14 cellular contexts compared by ENCODE assay signal in genomic region chrX:1244164-1245076, GRCh38. TPM values are rescaled to one million over a fixed set of nuclear protein-coding genes. Genes with fewer than 3 reads are reported as not detected.
A peak's percentile ranks its signal among the peaks of the same experiment; 100 is the strongest.
DNase-seq lines count a peak whose midpoint lies in the region; ATAC-seq and TF ChIP-seq lines count a peak whose summit lies in the region.
"Had no signal": no experiment of that assay in that cellular context is flagged by ENCODE, and none has a peak within 500 bp of the region (broad histone marks: within the 10 kb centered on the region; RNA-seq: fewer than 3 reads in every experiment).

No MANE protein-coding gene starts in this region.

- no peak for TF ChIP-seq POLR2A in upper lobe of left lung (IDR thresholded peaks at IDR 0.05)

- H4K20me1 ChIP-seq in PC-9 (ENCODE audit: insufficient read depth), result no peaks in the 10 kb centered on the region

- peak in 1 of 10 experiments; percentile 8 for DNase-seq in CD4-positive, alpha-beta T cell
- peak; percentile 44 for DNase-seq in GM10266 (ENCODE audit: extremely low spot score)
- DNase-seq in PC-9, result no peak
- peak; percentile 60 for DNase-seq in iPS-NIHi7 (ENCODE audit: extremely low spot score)
- no peak for DNase-seq in CD8-positive, alpha-beta memory T cell
- DNase-seq in upper lobe of left lung, result no peak
- DNase-seq: activated CD4-positive, alpha-beta T cell treated with anti-CD3 and anti-CD28 coated beads, Interleukin-2, amount 50 U/mL, for 4 hours; caudate nucleus; NCI-H526 treated with DMSO at 0.1 percent for 48 hours had no signal

- H3K4me1 ChIP-seq in PC-9 (replicated peaks; ENCODE audit: insufficient read depth) (peaks cover 20% of the 10 kb centered on the region), upper lobe of left lung (peaks cover 11 to 12% (median 12%) of the 10 kb centered on the region in 4 donors)
- peaks cover 8% of the 10 kb centered on the region for H3K4me1 ChIP-seq in CD8-positive, alpha-beta memory T cell (ENCODE audit: insufficient read depth, low read length)

- no peak overlapping the region for H3K4me3 Mint-ChIP-seq in CD4-positive, alpha-beta T cell
- peak overlapping the region in 1 of 7 donors; percentile 59 for H3K4me3 Mint-ChIP-seq in CD8-positive, alpha-beta memory T cell
- H3K4me3 Mint-ChIP-seq: natural killer cell treated with Interleukin-12 subunit alpha and Interleukin-12 subunit beta and Interleukin-15 and Interleukin-18, amount 100 ng/mL, for 72 hours had no signal

- H3K9me3 Mint-ChIP-seq in CD4-positive, alpha-beta T cell, result no peaks in the 10 kb centered on the region
- H3K9me3 Mint-ChIP-seq in CD8-positive, alpha-beta memory T cell, result no peaks in the 10 kb centered on the region
- H3K9me3 Mint-ChIP-seq: natural killer cell treated with Interleukin-12 subunit alpha and Interleukin-12 subunit beta and Interleukin-15 and Interleukin-18, amount 100 ng/mL, for 72 hours had no signal

- POLR2A ChIA-PET in CD4-positive, alpha-beta T cell (lab: Charles Lee), result no interaction called here
- POLR2A ChIA-PET in PC-9 (lab: Charles Lee; ENCODE audit: unreplicated experiment), result no interaction called here
- POLR2A ChIA-PET in CD8-positive, alpha-beta memory T cell (lab: Charles Lee), result no interaction called here

- TF ChIP-seq EP300 in upper lobe of left lung (IDR thresholded peaks at IDR 0.05), result no peak

- no peaks in the 10 kb centered on the region for H3K36me3 Mint-ChIP-seq in CD4-positive, alpha-beta T cell (ENCODE audit: low read depth)
- H3K36me3 Mint-ChIP-seq in CD8-positive, alpha-beta memory T cell, result no peaks in the 10 kb centered on the region
- H3K36me3 Mint-ChIP-seq: natural killer cell treated with Interleukin-12 subunit alpha and Interleukin-12 subunit beta and Interleukin-15 and Interleukin-18, amount 100 ng/mL, for 72 hours had no signal

- CTCF ChIA-PET in CD4-positive, alpha-beta T cell (lab: Charles Lee), result no interaction called here
- CTCF ChIA-PET in PC-9 (lab: Charles Lee), result no interaction called here
- CTCF ChIA-PET in CD8-positive, alpha-beta memory T cell (lab: Charles Lee), result no interaction called here

- no peak overlapping the region for H3K27ac ChIP-seq in CD4-positive, alpha-beta T cell (ENCODE audit: low read depth, low read length)
- peak overlapping the region; percentile 95; the same call in 1 of the 2 replicates for H3K27ac ChIP-seq in PC-9
- no peak overlapping the region for H3K27ac ChIP-seq in CD8-positive, alpha-beta memory T cell (ENCODE audit: low read depth, low read length)
- no peak overlapping the region for H3K27ac ChIP-seq in upper lobe of left lung

- peak overlapping the region; percentile 17 for H3K27ac Mint-ChIP-seq in CD4-positive, alpha-beta T cell
- H3K27ac Mint-ChIP-seq in CD8-positive, alpha-beta memory T cell, result no peak overlapping the region

- no peaks in the 10 kb centered on the region for H3K9me3 ChIP-seq in CD4-positive, alpha-beta T cell (ENCODE audit: control insufficient read depth, low read length)
- H3K9me3 ChIP-seq in PC-9 (ENCODE audit: insufficient read depth, low read depth) (no peaks in the 10 kb centered on the region), upper lobe of left lung (no peaks in the 10 kb centered on the region)
- H3K9me3 ChIP-seq in CD8-positive, alpha-beta memory T cell (ENCODE audit: low read length), result no peaks in the 10 kb centered on the region

- no peaks in the 10 kb centered on the region for H3K36me3 ChIP-seq in PC-9 (ENCODE audit: low read depth)
- no peaks in the 10 kb centered on the region for H3K36me3 ChIP-seq in CD8-positive, alpha-beta memory T cell (ENCODE audit: insufficient read depth, low read length)
- H3K36me3 ChIP-seq in upper lobe of left lung, result no peaks in the 10 kb centered on the region

- intact Hi-C loops in CD4-positive, alpha-beta T cell (cut with DNase I, micrococcal nuclease), result loop anchor here in 1 of 2 experiments (5.0 to 10.0 kb wide), 2 partner anchors 148 to 350 kb away; partner anchors contain the start of genes AKAP17A and SLC25A6
- intact Hi-C loops in PC-9 (cut with micrococcal nuclease; ENCODE audit: unreplicated experiment), result loop anchor here (5.0 kb wide), 3 partner anchors 78 to 338 kb away; partner anchors contain the start of gene SLC25A6

- WGBS in upper lobe of left lung, 2 donors, result 33 to 36% methylated on average over 9 of the region's 13 CpGs

- H3K4me2 ChIP-seq in PC-9, result no peak overlapping the region; the same call in 1 of the 2 replicates

- no peak overlapping the region for H2AFZ ChIP-seq in PC-9

- no peak overlapping the region for H3K4me3 ChIP-seq in PC-9
- H3K4me3 ChIP-seq in CD8-positive, alpha-beta memory T cell (ENCODE audit: low read length), result no peak overlapping the region
- no peak overlapping the region for H3K4me3 ChIP-seq in upper lobe of left lung

- no peaks in the 10 kb centered on the region for H3K79me2 ChIP-seq in PC-9 (ENCODE audit: low read depth)

- TF ChIP-seq CTCF in CD4-positive, alpha-beta T cell (IDR thresholded peaks at IDR 0.05), result no peak
- TF ChIP-seq CTCF in GM10266 (IDR thresholded peaks at IDR 0.05; ENCODE audit: control insufficient read depth, insufficient read depth, low read depth, missing control alignments) (peak; percentile 38), PC-9 (conservative IDR thresholded peaks at IDR 0.05) (peak; percentile 37; the same call in 1 of the 2 replicates), upper lobe of left lung (IDR thresholded peaks at IDR 0.05) (no peak)

- H3F3A ChIP-seq in PC-9 (ENCODE audit: insufficient read depth, low read depth), result peaks cover 27% of the 10 kb centered on the region

- ATAC-seq in CD4-positive, alpha-beta T cell (ENCODE audit: poor library complexity), result no peak
- ATAC-seq in GM21717 (IDR thresholded peaks at IDR 0.05; ENCODE audit: unreplicated experiment) (no peak), upper lobe of left lung (ENCODE audit: low FRiP score in 2 of 2) (no peak), HG03342 (IDR thresholded peaks at IDR 0.05; ENCODE audit: unreplicated experiment) (no peak)
- ATAC-seq: natural killer cell treated with Interleukin-12 subunit alpha and Interleukin-12 subunit beta and Interleukin-15 and Interleukin-18, amount 100 ng/mL, for 72 hours had no signal

- no TSS peak for BruUV-seq in PC-9 (replicated peaks; lab: Mats Ljungman, UMichigan)

- no peaks in the 10 kb centered on the region for H3K27me3 ChIP-seq in CD4-positive, alpha-beta T cell (ENCODE audit: control insufficient read depth, insufficient read depth, low read length)
- H3K27me3 ChIP-seq in PC-9 (ENCODE audit: insufficient read depth, low read depth), result no peaks in the 10 kb centered on the region
- no peaks in the 10 kb centered on the region for H3K27me3 ChIP-seq in CD8-positive, alpha-beta memory T cell (ENCODE audit: insufficient read depth, low read length, poor library complexity, severe bottlenecking)
- H3K27me3 ChIP-seq in upper lobe of left lung, result no peaks in the 10 kb centered on the region

- H3K9me2 ChIP-seq in PC-9 (ENCODE audit: insufficient read depth), result no peaks in the 10 kb centered on the region

- no peaks in the 10 kb centered on the region for H3K27me3 Mint-ChIP-seq in CD4-positive, alpha-beta T cell
- peaks cover 0 to 3% of the 10 kb centered on the region in 2 donors for H3K27me3 Mint-ChIP-seq in CD8-positive, alpha-beta memory T cell

- H3K4me1 Mint-ChIP-seq in CD4-positive, alpha-beta T cell (ENCODE audit: low read depth), result peaks cover 28% of the 10 kb centered on the region
- peaks cover 8 to 19% (median 14%) of the 10 kb centered on the region in 3 donors for H3K4me1 Mint-ChIP-seq in CD8-positive, alpha-beta memory T cell

RNA-seq across cellular contexts. Expression of gene CSF2RA, which starts 24.2 kb away (rescaled TPM):
- total RNA-seq in CD4-positive, alpha-beta T cell, result 1 to 10 TPM; 1.0 TPM
- total RNA-seq in PC-9 (2021) (22.4 TPM in 2 replicates), upper lobe of left lung (10 to 100 TPM; 13.6 to 55.5 (median 38.9) TPM)
- under 1 TPM; 0.42 to 0.47 TPM for total RNA-seq in CD8-positive, alpha-beta memory T cell
- not detected for polyA plus RNA-seq in CD8-positive, alpha-beta memory T cell
- total RNA-seq: glomerular endothelial cell, HT-29 had no signal

RNA-seq across cellular contexts. Expression of gene CRLF2, which starts 32.0 kb away (rescaled TPM):
- total RNA-seq in CD4-positive, alpha-beta T cell, result under 1 TPM; 0.16 to 0.42 TPM
- total RNA-seq in PC-9 (2021) (0.76 and 0.78 TPM in 2 replicates), upper lobe of left lung (1 to 10 TPM in 2 of 6 donors, under 1 TPM in 2, not detected in 2; 0.44 to 1.6 (median 0.76) TPM)
- total RNA-seq in CD8-positive, alpha-beta memory T cell, result under 1 TPM; 0.13 to 0.22 TPM
- polyA plus RNA-seq in CD8-positive, alpha-beta memory T cell, result not detected
- total RNA-seq: glomerular endothelial cell, HT-29 had no signal

Comparison
In these comparisons a context has a peak if more than half of its experiments do, and no peak if none do; other contexts are left out.
1. DNase-seq: peak in GM10266 (single experiment) and iPS-NIHi7 (single experiment); none in PC-9 (0 of 2), CD8-positive, alpha-beta memory T cell (0 of 5) and upper lobe of left lung (0 of 2).
2. CTCF ChIP-seq: peak in GM10266 (single experiment) and PC-9 (single experiment); none in CD4-positive, alpha-beta T cell (single experiment) and upper lobe of left lung (0 of 6).
3. RNA of gene CSF2RA, which starts 24.2 kb away (total RNA-seq): 13.6 to 55.5 TPM in upper lobe of left lung and 22.4 TPM in PC-9; 1.0 TPM in CD4-positive, alpha-beta T cell and 0.42 to 0.47 TPM in CD8-positive, alpha-beta memory T cell; every median in the first group is over 4 times any median in the second.